In the genomic region with DNA sequence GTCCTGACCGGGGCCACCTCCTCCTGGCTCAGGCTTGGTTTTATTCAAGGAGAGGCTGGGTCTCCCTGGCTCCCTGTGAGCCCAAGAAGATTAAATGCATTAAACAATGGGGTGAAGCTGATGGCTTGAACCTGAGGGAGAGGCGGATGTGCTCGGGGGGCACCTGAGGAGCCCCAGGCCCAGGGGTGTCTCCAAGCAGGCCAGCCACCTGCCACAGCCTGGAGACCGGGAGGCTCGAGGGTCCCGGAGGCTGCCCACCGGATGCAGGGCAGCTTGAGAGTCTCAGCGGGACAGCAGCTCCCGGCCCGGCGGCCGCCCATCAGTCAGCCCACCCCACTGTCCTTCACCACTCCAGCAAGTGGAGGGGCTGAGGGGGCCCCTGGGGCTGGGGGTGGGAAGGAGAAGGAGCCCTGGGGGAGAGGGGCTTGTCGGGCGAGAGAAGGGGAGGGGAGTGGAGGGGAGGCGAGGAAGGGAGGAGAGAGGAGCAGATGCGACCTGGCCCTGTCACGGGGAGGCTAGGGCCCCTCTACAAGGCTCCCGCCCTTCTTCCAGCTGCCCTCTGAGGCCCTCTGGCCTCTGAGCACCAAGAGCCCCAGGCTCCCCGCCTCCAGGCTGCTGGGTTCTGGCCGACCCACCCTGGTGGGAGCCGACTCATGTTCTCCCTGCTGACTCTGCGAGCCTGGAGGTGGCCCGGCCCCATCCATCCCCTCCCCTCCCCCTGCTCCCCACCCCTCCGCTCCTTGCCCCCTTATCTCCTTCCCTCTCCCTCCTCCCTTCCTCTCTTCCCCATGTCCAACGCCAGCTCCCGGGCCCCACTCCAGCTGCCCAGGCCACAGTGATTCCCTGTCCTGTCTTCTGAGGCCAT, we compare ENCODE assay signal across 15 cellular contexts. TPM values are rescaled to one million over a fixed set of nuclear protein-coding genes. Genes with fewer than 3 reads are reported as not detected.
DNase-seq lines count a peak whose midpoint lies in the region; ATAC-seq and TF ChIP-seq lines count a peak whose summit lies in the region.
"Had no signal": no experiment of that assay in that cellular context is flagged by ENCODE, and none has a peak within 500 bp of the region (broad histone marks: within the 10 kb centered on the region; RNA-seq: fewer than 3 reads in every experiment).

No MANE protein-coding gene starts in this region.

- CTCF ChIA-PET in activated naive CD4-positive, alpha-beta T cell treated with anti-CD3 and anti-CD28 coated beads, Interleukin-2, amount 10 ng/mL, durations not matched to agents 7 days and 5 days (lab: Charles Lee): interaction anchor here (0.9 to 8.0 kb wide), 5 partner anchors 12 to 345 kb away, joined by 3 to 58 read pairs (median 12); a partner anchor contains a TSS

- intact Hi-C loops in spleen (cut with DNase I; ENCODE audit: low total_unique reads): no loop called here

- peaks cover 10 to 72% (median 50%) of the 10 kb centered on the region in 6 donors for H3K4me1 ChIP-seq in spleen

- H3K27me3 Mint-ChIP-seq in activated naive CD4-positive, alpha-beta T cell treated with anti-CD3 and anti-CD28 coated beads, Interleukin-2, amount 10 ng/mL, durations not matched to agents 7 days and 5 days: peaks cover 13% of the 10 kb centered on the region
- H3K27me3 Mint-ChIP-seq in central memory CD8-positive, alpha-beta T cell: no peaks in the 10 kb centered on the region

- H3K4me3 ChIP-seq in spleen: peak overlapping the region in 1 of 8 donors; percentile 43
- H3K4me3 ChIP-seq: body of pancreas had no signal

- TF ChIP-seq RAD21 in Ishikawa (IDR thresholded peaks at IDR 0.05; ENCODE audit: low read depth): no peak

- peaks cover 75% of the 10 kb centered on the region for H3K4me1 Mint-ChIP-seq in activated naive CD4-positive, alpha-beta T cell treated with anti-CD3 and anti-CD28 coated beads, Interleukin-2, amount 10 ng/mL, durations not matched to agents 7 days and 5 days
- peaks cover 56% of the 10 kb centered on the region for H3K4me1 Mint-ChIP-seq in central memory CD8-positive, alpha-beta T cell

- TF ChIP-seq CTCF in spleen (IDR thresholded peaks at IDR 0.05 in 8 of 11, conservative IDR thresholded peaks at IDR 0.05 in 3 of 11): no peak

- peaks cover 0 to 30% (median 7%) of the 10 kb centered on the region in 7 donors for H3K27me3 ChIP-seq in spleen (replicated peaks in 1 of 7)
- H3K27me3 ChIP-seq: body of pancreas had no signal

- DNase-seq in activated naive CD4-positive, alpha-beta T cell treated with anti-CD3 and anti-CD28 coated beads, Interleukin-2, amount 10 ng/mL, durations not matched to agents 7 days and 5 days: no peak
- DNase-seq in activated naive CD4-positive, alpha-beta T cell (lab: John Stamatoyannopoulos, UW): no peak
- no peak for DNase-seq in central memory CD8-positive, alpha-beta T cell (ENCODE audit: low spot score in 2 of 2)
- DNase-seq in spleen (no peak), NCI-H1048 (lab: John Stamatoyannopoulos, UW) (no peak), NAMALWA (ENCODE audit: low spot score) (no peak)
- DNase-seq: body of pancreas, DMS53, foreskin melanocyte, MM.1S, NCI-H2107, trophoblast cell had no signal

- no peaks in the 10 kb centered on the region for H3K9me3 Mint-ChIP-seq in activated naive CD4-positive, alpha-beta T cell treated with anti-CD3 and anti-CD28 coated beads, Interleukin-2, amount 10 ng/mL, durations not matched to agents 7 days and 5 days
- no peaks in the 10 kb centered on the region for H3K9me3 Mint-ChIP-seq in central memory CD8-positive, alpha-beta T cell

- peak overlapping the region; percentile 70 for H3K27ac Mint-ChIP-seq in activated naive CD4-positive, alpha-beta T cell treated with anti-CD3 and anti-CD28 coated beads, Interleukin-2, amount 10 ng/mL, durations not matched to agents 7 days and 5 days
- peak overlapping the region; percentile 99 for H3K27ac Mint-ChIP-seq in central memory CD8-positive, alpha-beta T cell (ENCODE audit: low read depth)

- H3K36me3 Mint-ChIP-seq in activated naive CD4-positive, alpha-beta T cell treated with anti-CD3 and anti-CD28 coated beads, Interleukin-2, amount 10 ng/mL, durations not matched to agents 7 days and 5 days: no peaks in the 10 kb centered on the region
- H3K36me3 Mint-ChIP-seq in central memory CD8-positive, alpha-beta T cell (ENCODE audit: insufficient read depth): peaks cover 6% of the 10 kb centered on the region

- H3K4me3 Mint-ChIP-seq in activated naive CD4-positive, alpha-beta T cell treated with anti-CD3 and anti-CD28 coated beads, Interleukin-2, amount 10 ng/mL, durations not matched to agents 7 days and 5 days: no peak overlapping the region
- H3K4me3 Mint-ChIP-seq in central memory CD8-positive, alpha-beta T cell: peak overlapping the region; percentile 80

- no peaks in the 10 kb centered on the region for H3K36me3 ChIP-seq in spleen

- TF ChIP-seq POLR2A in spleen (IDR thresholded peaks at IDR 0.05): no peak

- no peak for ATAC-seq in central memory CD8-positive, alpha-beta T cell (replicated peaks; ENCODE audit: extremely low read depth, poor library complexity, severe bottlenecking)
- no peak for ATAC-seq in GM18498 (IDR thresholded peaks at IDR 0.05; ENCODE audit: unreplicated experiment)
- ATAC-seq: body of pancreas had no signal

- peak overlapping the region in 5 of 8 donors; percentile 27 to 100 (median 96) for H3K27ac ChIP-seq in spleen
- H3K27ac ChIP-seq: body of pancreas had no signal

- H3K9me3 ChIP-seq in spleen: no peaks in the 10 kb centered on the region
- H3K9me3 ChIP-seq: body of pancreas had no signal

- no peak for TF ChIP-seq EP300 in Ishikawa (IDR thresholded peaks at IDR 0.05; ENCODE audit: borderline replicate concordance)

- WGBS in spleen, 5 donors: 69 to 77% (median 73%) methylated on average over 18 to 26 of the region's 26 CpGs

TF ChIP-seq in Ishikawa, 13 proteins besides CTCF, POLR2A, EP300 and RAD21:
- no peak for TF ChIP-seq TAF1 (IDR thresholded peaks at IDR 0.05; ENCODE audit: low read depth)
- TF ChIP-seq, protein P1, sequence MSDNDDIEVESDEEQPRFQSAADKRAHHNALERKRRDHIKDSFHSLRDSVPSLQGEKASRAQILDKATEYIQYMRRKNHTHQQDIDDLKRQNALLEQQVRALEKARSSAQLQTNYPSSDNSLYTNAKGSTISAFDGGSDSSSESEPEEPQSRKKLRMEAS (IDR thresholded peaks at IDR 0.05): no peak
- TF ChIP-seq ZBTB7A (IDR thresholded peaks at IDR 0.05; ENCODE audit: low read depth): 0 out of 2 replicates have a peak, but pooled peaks have one; percentile 33
- no peak for TF ChIP-seq YY1 (IDR thresholded peaks at IDR 0.05; ENCODE audit: low read depth)
- TF ChIP-seq EGR1 (IDR thresholded peaks at IDR 0.05): no peak
- no peak for TF ChIP-seq TCF12 (IDR thresholded peaks at IDR 0.05; ENCODE audit: low read depth)
- no peak for TF ChIP-seq CREB1 (IDR thresholded peaks at IDR 0.05; ENCODE audit: low read depth)
TF ChIP-seq in Ishikawa: peak in this region for 1.

RNA-seq across cellular contexts. Expression of a gene that starts 13.2 kb away (rescaled TPM):
- total RNA-seq in spleen: 10 to 100 TPM; 18.9 to 60.1 (median 39.4) TPM
- 10 to 100 TPM; 14.8 to 24.5 (median 16.1) TPM for polyA plus RNA-seq in spleen
- total RNA-seq: body of pancreas had no signal

RNA-seq across cellular contexts. Expression of a gene that starts 29.4 kb away (rescaled TPM):
- 100 to 1,000 TPM in 1 of 7 donors, 10 to 100 TPM in 6; 55.6 to 141 (median 66.6) TPM for total RNA-seq in spleen
- polyA plus RNA-seq in spleen: 10 to 100 TPM in 1 of 3 donors, 1 to 10 TPM in 2; 6.0 to 15.2 (median 7.0) TPM

RNA-seq across cellular contexts. Expression of a gene that starts 30.7 kb away (rescaled TPM):
- total RNA-seq in spleen: 100 to 1,000 TPM in 5 of 7 donors, 10 to 100 TPM in 2; 74.3 to 216 (median 160) TPM
- polyA plus RNA-seq in spleen: 100 to 1,000 TPM in 1 of 3 donors, 10 to 100 TPM in 2; 46.5 to 122 (median 67.2) TPM

RNA-seq across cellular contexts. Expression of a gene that starts 54.9 kb away (rescaled TPM):
- not detected for total RNA-seq in spleen
- polyA plus RNA-seq in spleen: not detected
- total RNA-seq: body of pancreas, mononuclear cell had no signal
